8 cellular contexts compared by ENCODE assay signal in the genomic region with DNA sequence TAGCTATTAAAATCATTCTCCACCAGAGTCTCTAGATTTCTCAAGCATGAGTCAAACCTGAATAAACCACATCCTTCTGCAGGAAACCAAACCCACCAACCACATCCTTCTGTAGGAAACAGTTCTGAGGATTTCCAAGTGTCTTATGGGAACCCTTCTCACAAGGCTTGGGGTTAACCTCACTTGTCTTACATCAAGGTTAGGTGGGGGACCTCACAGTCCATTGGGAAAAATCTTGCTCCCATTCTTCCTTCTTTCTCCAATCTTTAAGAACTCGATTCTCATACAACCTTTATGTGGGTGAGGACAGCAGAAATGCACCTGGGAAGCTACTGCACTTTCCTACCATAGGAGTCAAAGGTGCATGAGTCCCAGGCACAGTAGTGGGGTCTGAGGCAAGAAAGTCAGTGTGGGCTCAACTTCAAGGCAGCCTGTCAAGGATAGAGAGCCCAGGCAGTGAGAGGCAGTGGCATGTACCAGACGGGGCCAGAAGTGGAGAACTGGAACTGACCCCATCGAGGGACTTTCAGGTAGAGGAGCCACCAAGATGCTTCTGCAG.
DNase-seq lines count a peak whose midpoint lies in the region; ATAC-seq lines count a peak whose summit lies in the region.

No MANE protein-coding gene starts in this region.

- peaks cover 17% of the 10 kb centered on the region for H3K27me3 Mint-ChIP-seq in IgD-negative memory B cell

- peaks cover 19 to 27% (median 24%) of the 10 kb centered on the region in 3 donors for H3K4me1 Mint-ChIP-seq in IgD-negative memory B cell

- peak; percentile 98 for ATAC-seq in GM21528 (IDR thresholded peaks at IDR 0.05; ENCODE audit: low FRiP score, unreplicated experiment)

- no peaks in the 10 kb centered on the region for H3K9me3 Mint-ChIP-seq in IgD-negative memory B cell

- H3K36me3 Mint-ChIP-seq in IgD-negative memory B cell: no peaks in the 10 kb centered on the region

- peak overlapping the region in 2 of 4 donors; percentile 80 to 89 for H3K4me3 Mint-ChIP-seq in IgD-negative memory B cell

- peak overlapping the region in 2 of 3 donors; percentile 1 to 35 for H3K27ac Mint-ChIP-seq in IgD-negative memory B cell

- DNase-seq in EL: peak; percentile 87
- DNase-seq in activated CD8-positive, alpha-beta memory T cell treated with anti-CD3 and anti-CD28 coated beads for 48 hours (ENCODE audit: low read depth in 2 of 3, low spot score in 2 of 3): peak in 2 of 3 experiments; percentile 6 to 17
- DNase-seq in hepatic stellate cell (ENCODE audit: low spot score): peak; percentile 64
- DNase-seq in NCI-H345 treated with DMSO at 0.1 percent for 48 hours (lab: John Stamatoyannopoulos, UW; ENCODE audit: unreplicated experiment): no peak
- no peak for DNase-seq in NCI-H146 (lab: John Stamatoyannopoulos, UW)
- DNase-seq in NCI-H2081 (lab: John Stamatoyannopoulos, UW): no peak

Comparison
In these comparisons a context has a peak if more than half of its experiments do, and no peak if none do; other contexts are left out.
1. DNase-seq: peak in EL (single experiment), activated CD8-positive, alpha-beta memory T cell treated with anti-CD3 and anti-CD28 coated beads for 48 hours (2 of 3) and hepatic stellate cell (single experiment); none in NCI-H345 treated with DMSO at 0.1 percent for 48 hours (single experiment), NCI-H146 (single experiment) and NCI-H2081 (0 of 2).